In genomic region chr19:55606817-55607216, GRCh38 we compare ENCODE assay signal across 1 cellular context.
TF ChIP-seq lines count a peak whose summit lies in the region.

No MANE protein-coding gene starts in this region.

TF ChIP-seq in GM12878, 131 proteins besides CTCF, POLR2A, EP300 and RAD21:
- no peak for TF ChIP-seq NFIC (IDR thresholded peaks at IDR 0.05; ENCODE audit: low read depth, low read length)
- no peak for TF ChIP-seq MXI1 (IDR thresholded peaks at IDR 0.05; ENCODE audit: low read depth, low read length)
- no peak for TF ChIP-seq NR2C2 (IDR thresholded peaks at IDR 0.05; ENCODE audit: borderline replicate concordance, control insufficient read depth, insufficient read length, low read depth)
- TF ChIP-seq MYC (IDR thresholded peaks at IDR 0.05; ENCODE audit: insufficient read depth, insufficient read length, insufficient replicate concordance, low read length, severe bottlenecking): no peak
- TF ChIP-seq POLR2AphosphoS5 (IDR thresholded peaks at IDR 0.05; ENCODE audit: low read length): no peak
- TF ChIP-seq MLLT1 (IDR thresholded peaks at IDR 0.05): peak; percentile 82
TF ChIP-seq in GM12878: peak in this region for 1.
